ENCODE assay signal across 11 cellular contexts in the genomic region with DNA sequence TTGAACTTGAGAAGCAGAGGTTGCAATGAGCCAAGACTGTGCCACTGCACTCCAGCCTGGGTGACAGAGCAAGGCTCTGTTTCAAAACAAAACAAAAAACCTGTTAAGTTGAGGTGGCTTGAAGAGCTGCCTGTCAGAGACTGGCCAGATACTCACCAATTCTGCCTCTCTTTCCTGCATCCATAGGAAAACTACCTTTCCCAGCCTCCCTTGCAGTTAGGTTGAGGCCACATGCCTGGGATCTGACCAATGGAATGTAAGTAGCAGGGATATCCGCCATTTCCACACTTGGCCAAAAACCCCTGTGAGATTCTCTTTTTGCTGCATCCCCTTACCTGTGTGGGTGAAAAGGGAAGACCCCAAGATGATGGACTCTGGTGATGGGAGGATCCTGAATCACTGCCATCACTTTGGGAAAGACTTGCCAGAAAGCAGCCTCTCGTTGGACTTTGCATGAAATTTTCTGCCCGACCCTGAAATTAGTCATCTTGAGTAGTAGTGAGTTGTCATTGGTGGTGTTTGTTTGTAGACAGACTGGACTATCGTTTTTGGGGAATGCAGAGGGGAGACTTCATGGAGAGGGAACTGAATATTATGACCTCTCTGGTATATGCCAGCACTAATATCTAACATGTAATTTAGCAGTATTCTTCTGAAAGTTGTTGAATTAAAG. TPM values are rescaled to one million over a fixed set of nuclear protein-coding genes. Genes with fewer than 3 reads are reported as not detected.
DNase-seq lines count a peak whose midpoint lies in the region; ATAC-seq and TF ChIP-seq lines count a peak whose summit lies in the region.
"Had no signal": no experiment of that assay in that cellular context is flagged by ENCODE, and none has a peak within 500 bp of the region (broad histone marks: within the 10 kb centered on the region; RNA-seq: fewer than 3 reads in every experiment).

No MANE protein-coding gene starts in this region.

- H2BK12ac ChIP-seq in H9 (ENCODE audit: insufficient read length, low read depth, low read length): no peak overlapping the region

- no peaks in the 10 kb centered on the region for H3K79me2 ChIP-seq in H9 (ENCODE audit: insufficient read depth, low read length)

- intact Hi-C loops in MCF 10A (cut with micrococcal nuclease): no loop called here
- intact Hi-C loops in breast epithelium (cut with DNase I; ENCODE audit: low total_unique reads): no loop called here
- intact Hi-C loops in left colon (cut with DNase I, micrococcal nuclease): no loop called here
- intact Hi-C loops in heart left ventricle (cut with DNase I): no loop called here

- H2AK5ac ChIP-seq in H9 (ENCODE audit: insufficient read length, low read length): no peak overlapping the region

- no peaks in the 10 kb centered on the region for H4K20me1 ChIP-seq in H9 (ENCODE audit: control insufficient read depth, insufficient read depth, insufficient read length)

- ATAC-seq in T-cell (replicated peaks in 1 of 4) (no peak), left colon (no peak), heart left ventricle (no peak)
- ATAC-seq: right cardiac atrium had no signal

- H4K91ac ChIP-seq in H9 (ENCODE audit: insufficient read length, low read depth, low read length): no peak overlapping the region

- H3K4me1 Mint-ChIP-seq in MCF 10A (ENCODE audit: insufficient read depth, unreplicated experiment) (peaks cover 7% of the 10 kb centered on the region), T-cell (peaks cover 80 to 92% (median 87%) of the 10 kb centered on the region in 3 donors), endothelial cell (ENCODE audit: unreplicated experiment) (peaks cover 52% of the 10 kb centered on the region), H9 (peaks cover 17 to 18% of the 10 kb centered on the region in 2 experiments)
- H3K4me1 Mint-ChIP-seq: endodermal cell had no signal

- H3K23me2 ChIP-seq in H9 (ENCODE audit: insufficient read length, low read depth, low read length, poor library complexity, severe bottlenecking): no peaks in the 10 kb centered on the region

- H4K5ac ChIP-seq in H9 (ENCODE audit: insufficient read length, low read depth, low read length): no peak overlapping the region

- no peak overlapping the region for H3K4me3 ChIP-seq in breast epithelium
- H3K4me3 ChIP-seq in heart left ventricle: no peak overlapping the region

- no peak overlapping the region for H3K23ac ChIP-seq in H9 (ENCODE audit: insufficient read length, low read depth, low read length)

- 90 to 96% (median 93%) methylated on average over 4 of the region's 4 CpGs for WGBS in heart left ventricle, 4 donors
- WGBS in H9 (ENCODE audit: extremely low coverage, insufficient read length, low lambda C conversion rate): no CpG with 5 or more reads among the region's 4 CpGs

- H3K56ac ChIP-seq in H9 (ENCODE audit: insufficient read length, low read depth, low read length): no peak overlapping the region

- H3K36me3 ChIP-seq in breast epithelium (no peaks in the 10 kb centered on the region), heart left ventricle (peaks cover 0 to 43% (median 28%) of the 10 kb centered on the region in 9 donors)

- H3T11ph ChIP-seq in H9 (ENCODE audit: low read length): no peak overlapping the region

- CTCF ChIA-PET in MCF 10A (lab: Yijun Ruan, JAX) (no interaction called here), T-cell (lab: Charles Lee) (no interaction called here)

- no peak overlapping the region for H3K4me2 ChIP-seq in H9 (ENCODE audit: insufficient read depth, insufficient read length, low read length)

- no peak overlapping the region for H3K27ac ChIP-seq in breast epithelium
- H3K27ac ChIP-seq in heart left ventricle: peak overlapping the region in 1 of 12 donors; percentile 83
- no peak overlapping the region for H3K27ac ChIP-seq in H9 (ENCODE audit: insufficient read length, low read depth, low read length)

- H3K27ac Mint-ChIP-seq in MCF 10A (ENCODE audit: low read depth, unreplicated experiment): no peak overlapping the region
- peak overlapping the region; percentile 94 to 95 for H3K27ac Mint-ChIP-seq in T-cell
- H3K27ac Mint-ChIP-seq in endothelial cell (ENCODE audit: unreplicated experiment): no peak overlapping the region
- H3K27ac Mint-ChIP-seq in H9: no peak overlapping the region
- H3K27ac Mint-ChIP-seq: endodermal cell had no signal

- H3K4ac ChIP-seq in H9 (ENCODE audit: low read depth, low read length): no peak overlapping the region

- POLR2A ChIA-PET in MCF 10A (lab: Yijun Ruan, JAX): no interaction called here
- POLR2A ChIA-PET in T-cell (lab: Charles Lee): interaction anchor here in 1 of 2 donors (0.7 kb wide), 1 partner anchor 8 kb away, joined by 3 read pairs; no protein-coding TSS in a partner anchor

- no peak overlapping the region for H3K9ac ChIP-seq in H9 (ENCODE audit: extremely low read depth, insufficient read length, low read length)

- BruUV-seq in MCF 10A (replicated peaks; lab: Mats Ljungman, UMichigan): no TSS peak

- no peak overlapping the region for H2BK15ac ChIP-seq in H9 (ENCODE audit: low read depth, low read length)

- H3K79me1 ChIP-seq in H9 (ENCODE audit: insufficient read depth, low read depth, low read length, poor library complexity, severe bottlenecking): no peaks in the 10 kb centered on the region

- no peaks in the 10 kb centered on the region for H3K27me3 ChIP-seq in breast epithelium
- no peaks in the 10 kb centered on the region for H3K27me3 ChIP-seq in heart left ventricle
- H3K27me3 ChIP-seq in H9 (ENCODE audit: insufficient read depth, low read length): no peaks in the 10 kb centered on the region

- DNase-seq in MCF 10A (ENCODE audit: unreplicated experiment) (peak; percentile 31), breast epithelium (ENCODE audit: low spot score in 2 of 2) (no peak), T-cell (no peak), endothelial cell (ENCODE audit: low spot score) (no peak), cortex of kidney (lab: John Stamatoyannopoulos, UW) (no peak), left colon (no peak), heart left ventricle (no peak), H9 (no peak)
- DNase-seq: endodermal cell, left cardiac atrium, right cardiac atrium had no signal

- H3K14ac ChIP-seq in H9 (ENCODE audit: insufficient read depth, low read length): no peak overlapping the region

- H3K36me3 Mint-ChIP-seq in MCF 10A (ENCODE audit: insufficient read depth, unreplicated experiment) (no peaks in the 10 kb centered on the region), T-cell (peaks cover 27% of the 10 kb centered on the region), endothelial cell (ENCODE audit: low read depth, unreplicated experiment) (peaks cover 49% of the 10 kb centered on the region), H9 (ENCODE audit: insufficient read depth in 1 of 3, low read depth in 3 of 3) (peaks cover 12 to 19% (median 14%) of the 10 kb centered on the region in 3 experiments)

- no peak overlapping the region for H2BK5ac ChIP-seq in H9 (ENCODE audit: insufficient read length, low read length)

- H2BK120ac ChIP-seq in H9 (ENCODE audit: low read depth, low read length, poor library complexity, severe bottlenecking): no peak overlapping the region

- no peak overlapping the region for H2AFZ ChIP-seq in H9 (ENCODE audit: low read length)

- no peak overlapping the region for H2BK20ac ChIP-seq in H9 (ENCODE audit: low read depth, low read length, poor library complexity, severe bottlenecking)

- TF ChIP-seq POLR2A in breast epithelium (IDR thresholded peaks at IDR 0.05) (no peak), heart left ventricle (IDR thresholded peaks at IDR 0.05) (no peak)

- H3K27me3 Mint-ChIP-seq in MCF 10A (ENCODE audit: insufficient read depth, unreplicated experiment) (no peaks in the 10 kb centered on the region), T-cell (no peaks in the 10 kb centered on the region), endothelial cell (ENCODE audit: unreplicated experiment) (peaks cover 14% of the 10 kb centered on the region), H9 (ENCODE audit: low read depth) (peaks cover 11% of the 10 kb centered on the region)

- H3K4me3 Mint-ChIP-seq in MCF 10A (ENCODE audit: unreplicated experiment) (no peak overlapping the region), T-cell (peak overlapping the region; percentile 63 to 75 (median 65)), endothelial cell (ENCODE audit: unreplicated experiment) (peak overlapping the region; percentile 80), H9 (no peak overlapping the region)
- H3K4me3 Mint-ChIP-seq: endodermal cell had no signal

- H3K9me3 Mint-ChIP-seq in MCF 10A (ENCODE audit: unreplicated experiment): no peaks in the 10 kb centered on the region
- H3K9me3 Mint-ChIP-seq in T-cell: peaks cover 0 to 4% (median 0%) of the 10 kb centered on the region in 3 donors
- peaks cover 4% of the 10 kb centered on the region for H3K9me3 Mint-ChIP-seq in endothelial cell (ENCODE audit: unreplicated experiment)
- H3K9me3 Mint-ChIP-seq in H9: peaks cover 10 to 16% of the 10 kb centered on the region in 2 experiments; a peak in 4 of 5 replicates

- peaks cover 0 to 30% of the 10 kb centered on the region in 2 donors for H3K9me3 ChIP-seq in breast epithelium
- H3K9me3 ChIP-seq in heart left ventricle: peaks cover 0 to 17% (median 6%) of the 10 kb centered on the region in 12 donors
- no peaks in the 10 kb centered on the region for H3K9me3 ChIP-seq in H9 (ENCODE audit: control insufficient read depth, low read depth, low read length)

- H3K18ac ChIP-seq in H9 (ENCODE audit: insufficient read length, low read depth, low read length): no peak overlapping the region

- H3K4me1 ChIP-seq in breast epithelium (no peaks in the 10 kb centered on the region), heart left ventricle (peaks cover 0 to 62% (median 0%) of the 10 kb centered on the region in 12 donors), H9 (ENCODE audit: insufficient read depth, low read length) (peaks cover 4% of the 10 kb centered on the region)

- H4K8ac ChIP-seq in H9 (replicated peaks; ENCODE audit: insufficient read length, low read depth, low read length): no peak overlapping the region

- no peak for TF ChIP-seq CTCF in MCF 10A (IDR thresholded peaks at IDR 0.05; ENCODE audit: unreplicated experiment)
- no peak for TF ChIP-seq CTCF in breast epithelium (IDR thresholded peaks at IDR 0.05)
- TF ChIP-seq CTCF in endothelial cell (IDR thresholded peaks at IDR 0.05; ENCODE audit: unreplicated experiment): no peak
- TF ChIP-seq CTCF in heart left ventricle (IDR thresholded peaks at IDR 0.05): no peak
- no peak for TF ChIP-seq CTCF in H9 (conservative IDR thresholded peaks at IDR 0.05)

RNA-seq across cellular contexts. Expression of a gene that starts 14.0 kb away (rescaled TPM):
- total RNA-seq in MCF 10A (2022): 0.10 and 0.14 TPM in 2 replicates
- total RNA-seq in breast epithelium: under 1 TPM; 0.32 to 0.66 (median 0.59) TPM
- 10 to 100 TPM in 3 of 5 donors, 1 to 10 TPM in 2; 3.0 to 16.4 (median 10.0) TPM for total RNA-seq in T-cell
- 5.4 TPM for total RNA-seq in endothelial cell (ENCODE audit: unreplicated experiment)
- total RNA-seq in left colon: under 1 TPM; 0.58 to 0.87 TPM
- 1 to 10 TPM in 2 of 9 donors, under 1 TPM in 6, not detected in 1; 0.31 to 2.6 (median 0.59) TPM for total RNA-seq in heart left ventricle
- 1 to 10 TPM in 1 of 2 donors, under 1 TPM in 1; 0.08 to 1.6 TPM for polyA plus RNA-seq in heart left ventricle
- 0.07 and 0.33 TPM in 2 replicates for total RNA-seq in H9 (2021)

Comparison
In these comparisons a context has a peak if more than half of its experiments do, and no peak if none do; other contexts are left out.
1. H3K27ac Mint-ChIP-seq: peak in T-cell (2 of 2); none in MCF 10A (single experiment), endothelial cell (single experiment) and H9 (0 of 3).
2. H3K4me3 Mint-ChIP-seq: peak in T-cell (3 of 3) and endothelial cell (single experiment); none in MCF 10A (single experiment) and H9 (0 of 2).